19 cellular contexts compared by ENCODE assay signal in genomic region chr12:54199034-54199433, GRCh38. TPM values are rescaled to one million over a fixed set of nuclear protein-coding genes. Genes with fewer than 3 reads are reported as not detected.
A peak's percentile ranks its signal among the peaks of the same experiment; 100 is the strongest.
DNase-seq lines count a peak whose midpoint lies in the region; ATAC-seq, FAIRE-seq and TF ChIP-seq lines count a peak whose summit lies in the region.
"Had no signal": no experiment of that assay in that cellular context is flagged by ENCODE, and none has a peak within 500 bp of the region (broad histone marks: within the 10 kb centered on the region; RNA-seq: fewer than 3 reads in every experiment).

No MANE protein-coding gene starts in this region.

- H3K4me2 ChIP-seq in SK-N-SH (no peak overlapping the region), astrocyte (ENCODE audit: low read length) (no peak overlapping the region)
- H3K4me2 ChIP-seq: A549 had no signal

- peaks cover 16 to 25% of the 10 kb centered on the region in 2 experiments; a peak in 3 of 4 replicates for H3K4me1 ChIP-seq in SK-N-SH (ENCODE audit: control insufficient read depth in 1 of 2, insufficient read depth in 2 of 2, low read depth in 1 of 2, low read length in 1 of 2)
- peaks cover 14% of the 10 kb centered on the region for H3K4me1 ChIP-seq in astrocyte (ENCODE audit: insufficient read depth, low read length)

- POLR2A ChIA-PET in SK-N-SH (lab: Yijun Ruan, JAX), result no interaction called here

- no peak for TF ChIP-seq RAD21 in SK-N-SH (IDR thresholded peaks at IDR 0.05; ENCODE audit: low read length)

- H3K79me2 ChIP-seq in SK-N-SH (ENCODE audit: insufficient read depth) (no peaks in the 10 kb centered on the region), astrocyte (ENCODE audit: insufficient read depth, low read length) (no peaks in the 10 kb centered on the region)

- H3K27me3 Mint-ChIP-seq in astrocyte (ENCODE audit: low read depth, unreplicated experiment) (peaks cover 76% of the 10 kb centered on the region), nephron (ENCODE audit: low read depth) (peaks cover 29% of the 10 kb centered on the region)
- H3K27me3 Mint-ChIP-seq in stimulated activated naive B cell treated with anti-CD40 and anti-IgM and Interleukin-4, amounts not matched to agents 10 μg/mL and 1 μg/mL and 100 μg/mL, for 72 hours, result peaks cover 79 to 81% of the 10 kb centered on the region in 2 donors
- H3K27me3 Mint-ChIP-seq in activated T-helper 17 cell treated with anti-CD3 and anti-CD28 coated beads, Interleukin-2, amount 50 U/mL, for 72 hours, result peaks cover 56% of the 10 kb centered on the region

- H3K27me3 ChIP-seq in SK-N-SH (ENCODE audit: insufficient read depth) (no peaks in the 10 kb centered on the region), astrocyte (ENCODE audit: insufficient read depth, low read length) (peaks cover 28% of the 10 kb centered on the region)

- TF ChIP-seq CTCF in SK-N-SH (IDR thresholded peaks at IDR 0.05) (no peak), astrocyte (IDR thresholded peaks at IDR 0.05; ENCODE audit: insufficient read depth, low read depth, low read length) (no peak), nephron (IDR thresholded peaks at IDR 0.05; ENCODE audit: unreplicated experiment in 3 of 3) (no peak)

- no peak overlapping the region for H3K4me3 ChIP-seq in SK-N-SH (ENCODE audit: low read depth in 2 of 2, low read length in 1 of 2)
- H3K4me3 ChIP-seq in astrocyte (ENCODE audit: insufficient read depth, low read depth, low read length), result no peak overlapping the region
- H3K4me3 ChIP-seq: A549; BLaER1 treated with 17β-estradiol and CSF1 and Interleukin-3, amounts not matched to agents 10 nM and 100 nM had no signal

- H3K27ac Mint-ChIP-seq in astrocyte (ENCODE audit: unreplicated experiment) (no peak overlapping the region), nephron (peak overlapping the region; percentile 56 to 81 (median 79))
- peak overlapping the region; percentile 10 for H3K27ac Mint-ChIP-seq in stimulated activated naive B cell treated with anti-CD40 and anti-IgM and Interleukin-4, amounts not matched to agents 10 μg/mL and 1 μg/mL and 100 μg/mL, for 72 hours
- no peak overlapping the region for H3K27ac Mint-ChIP-seq in activated T-helper 17 cell treated with anti-CD3 and anti-CD28 coated beads, Interleukin-2, amount 50 U/mL, for 72 hours
- H3K27ac Mint-ChIP-seq: H9 had no signal

- no peaks in the 10 kb centered on the region for H3K9me3 ChIP-seq in SK-N-SH
- no peaks in the 10 kb centered on the region for H3K9me3 ChIP-seq in astrocyte (ENCODE audit: insufficient read depth, low read depth, low read length)
- H3K9me3 ChIP-seq: A549; BLaER1 treated with 17β-estradiol and CSF1 and Interleukin-3, amounts not matched to agents 10 nM and 100 nM had no signal

- H3K4me1 Mint-ChIP-seq in astrocyte (ENCODE audit: low read depth, unreplicated experiment) (no peaks in the 10 kb centered on the region), nephron (peaks cover 55% of the 10 kb centered on the region)
- peaks cover 27 to 34% of the 10 kb centered on the region in 2 donors for H3K4me1 Mint-ChIP-seq in stimulated activated naive B cell treated with anti-CD40 and anti-IgM and Interleukin-4, amounts not matched to agents 10 μg/mL and 1 μg/mL and 100 μg/mL, for 72 hours
- H3K4me1 Mint-ChIP-seq in activated T-helper 17 cell treated with anti-CD3 and anti-CD28 coated beads, Interleukin-2, amount 50 U/mL, for 72 hours, result no peaks in the 10 kb centered on the region

- no peak overlapping the region for H2AFZ ChIP-seq in SK-N-SH (ENCODE audit: low read depth)
- H2AFZ ChIP-seq in astrocyte (ENCODE audit: low read depth, low read length), result no peak overlapping the region

- 78% methylated on average over 6 of the region's 6 CpGs for WGBS in SK-N-SH (ENCODE audit: low lambda C conversion rate)

- no peak for TF ChIP-seq EP300 in SK-N-SH (IDR thresholded peaks at IDR 0.05; ENCODE audit: borderline replicate concordance in 1 of 2, low read depth in 1 of 2, low read length in 1 of 2)

- H3K36me3 ChIP-seq in SK-N-SH (replicated peaks in 1 of 2; ENCODE audit: control insufficient read depth in 1 of 2, insufficient read depth in 2 of 2, low read length in 1 of 2) (no peaks in the 10 kb centered on the region), astrocyte (ENCODE audit: insufficient read depth, low read length) (no peaks in the 10 kb centered on the region)
- H3K36me3 ChIP-seq: BLaER1 treated with 17β-estradiol and CSF1 and Interleukin-3, amounts not matched to agents 10 nM and 100 nM had no signal

- H3K9ac ChIP-seq in SK-N-SH (no peak overlapping the region), astrocyte (ENCODE audit: low read length) (no peak overlapping the region)
- H3K9ac ChIP-seq: BLaER1 treated with 17β-estradiol and CSF1 and Interleukin-3, amounts not matched to agents 10 nM and 100 nM had no signal

- DNase-seq in SK-N-SH (no peak), astrocyte (ENCODE audit: low read depth) (no peak)
- no peak for DNase-seq in stimulated activated naive B cell treated with anti-CD40 and anti-IgM and Interleukin-4, amounts not matched to agents 10 μg/mL and 1 μg/mL and 100 μg/mL, for 72 hours
- DNase-seq in stimulated activated naive CD4-positive, alpha-beta T cell (lab: John Stamatoyannopoulos, UW), result no peak
- DNase-seq: Calu3; CD8-positive, alpha-beta T cell; DMS79 treated with DMSO at 0.1 percent for 48 hours; GF-D8; GOT3; H9; IMR-90 had no signal

- H3F3A ChIP-seq in SK-N-SH (replicated peaks; ENCODE audit: insufficient read depth), result peaks cover 6% of the 10 kb centered on the region

- H3K9me3 Mint-ChIP-seq in astrocyte (ENCODE audit: unreplicated experiment) (peaks cover 2% of the 10 kb centered on the region), nephron (no peaks in the 10 kb centered on the region)
- no peaks in the 10 kb centered on the region for H3K9me3 Mint-ChIP-seq in stimulated activated naive B cell treated with anti-CD40 and anti-IgM and Interleukin-4, amounts not matched to agents 10 μg/mL and 1 μg/mL and 100 μg/mL, for 72 hours
- no peaks in the 10 kb centered on the region for H3K9me3 Mint-ChIP-seq in activated T-helper 17 cell treated with anti-CD3 and anti-CD28 coated beads, Interleukin-2, amount 50 U/mL, for 72 hours
- H3K9me3 Mint-ChIP-seq: CD8-positive, alpha-beta T cell had no signal

- no peaks in the 10 kb centered on the region for H3K9me2 ChIP-seq in SK-N-SH

- H3K4me3 Mint-ChIP-seq in astrocyte (ENCODE audit: unreplicated experiment) (peak overlapping the region; percentile 60), nephron (peak overlapping the region; percentile 4 to 31 (median 29))
- H3K4me3 Mint-ChIP-seq in stimulated activated naive B cell treated with anti-CD40 and anti-IgM and Interleukin-4, amounts not matched to agents 10 μg/mL and 1 μg/mL and 100 μg/mL, for 72 hours, result no peak overlapping the region
- no peak overlapping the region for H3K4me3 Mint-ChIP-seq in activated T-helper 17 cell treated with anti-CD3 and anti-CD28 coated beads, Interleukin-2, amount 50 U/mL, for 72 hours
- H3K4me3 Mint-ChIP-seq: CD8-positive, alpha-beta T cell; H9 had no signal

- FAIRE-seq in astrocyte (lab: Jason Lieb, UNC), result no peak
- FAIRE-seq: A549, HTR-8/SVneo had no signal

- ATAC-seq in SK-N-SH treated with all-trans-retinoic acid at 6 μM for 48 hours, result no peak
- no peak for ATAC-seq in stimulated activated naive B cell treated with anti-CD40 and anti-IgM and Interleukin-4, amounts not matched to agents 10 μg/mL and 1 μg/mL and 100 μg/mL, for 72 hours (replicated peaks)
- ATAC-seq in activated T-helper 17 cell treated with anti-CD3 and anti-CD28 coated beads, Interleukin-2, amount 50 U/mL, for 72 hours (replicated peaks), result no peak
- ATAC-seq in HG03095 (IDR thresholded peaks at IDR 0.05; ENCODE audit: unreplicated experiment), result no peak
- ATAC-seq: A549; CD8-positive, alpha-beta T cell had no signal

- no peaks in the 10 kb centered on the region for H3K36me3 Mint-ChIP-seq in astrocyte (ENCODE audit: low read depth, unreplicated experiment)
- H3K36me3 Mint-ChIP-seq in nephron (ENCODE audit: low read depth), result peaks cover 4% of the 10 kb centered on the region
- no peaks in the 10 kb centered on the region for H3K36me3 Mint-ChIP-seq in stimulated activated naive B cell treated with anti-CD40 and anti-IgM and Interleukin-4, amounts not matched to agents 10 μg/mL and 1 μg/mL and 100 μg/mL, for 72 hours
- H3K36me3 Mint-ChIP-seq in activated T-helper 17 cell treated with anti-CD3 and anti-CD28 coated beads, Interleukin-2, amount 50 U/mL, for 72 hours (ENCODE audit: low read depth), result no peaks in the 10 kb centered on the region
- H3K36me3 Mint-ChIP-seq: CD8-positive, alpha-beta T cell had no signal

- H4K20me1 ChIP-seq in SK-N-SH (ENCODE audit: insufficient read depth) (no peaks in the 10 kb centered on the region), astrocyte (ENCODE audit: insufficient read depth, low read length) (no peaks in the 10 kb centered on the region)

- CTCF ChIA-PET in SK-N-SH (lab: Yijun Ruan, JAX), result interaction anchor here (0.7 to 19.6 kb wide), 8 partner anchors 9 to 212 kb away, joined by 3 to 568 read pairs (median 10); partner anchors contain the start of genes HOXC10, HOXC5, HOXC6 and HOXC8

- H3K27ac ChIP-seq in SK-N-SH (ENCODE audit: low read depth in 2 of 2, low read length in 1 of 2) (no peak overlapping the region), astrocyte (ENCODE audit: low read depth, low read length) (no peak overlapping the region)
- H3K27ac ChIP-seq: 22Rv1; A549; BLaER1 treated with 17β-estradiol and CSF1 and Interleukin-3, amounts not matched to agents 10 nM and 100 nM had no signal

TF ChIP-seq in SK-N-SH treated with all-trans-retinoic acid at 6 μM for 48 hours, 23 proteins besides CTCF, POLR2A, EP300 and RAD21:
- TF ChIP-seq ZNF70 (CRISPR knock-in tag; IDR thresholded peaks at IDR 0.05) (peak; percentile 64; the same call in 1 of the 2 replicates), ZFP30 (CRISPR knock-in tag; IDR thresholded peaks at IDR 0.05) (no peak), ZFP3 (CRISPR knock-in tag; IDR thresholded peaks at IDR 0.05) (peak; percentile 96), SNAI2 (CRISPR knock-in tag; IDR thresholded peaks at IDR 0.05) (no peak)

TF ChIP-seq in SK-N-SH, 30 proteins besides CTCF, POLR2A, EP300 and RAD21 (continues in another document):
- no peak for TF ChIP-seq GATA2 (CRISPR knock-in tag; IDR thresholded peaks at IDR 0.05)
- no peak for TF ChIP-seq ELF1 (IDR thresholded peaks at IDR 0.05)
- TF ChIP-seq RCOR1 (IDR thresholded peaks at IDR 0.05; ENCODE audit: low read length), result no peak
- TF ChIP-seq, protein P1, sequence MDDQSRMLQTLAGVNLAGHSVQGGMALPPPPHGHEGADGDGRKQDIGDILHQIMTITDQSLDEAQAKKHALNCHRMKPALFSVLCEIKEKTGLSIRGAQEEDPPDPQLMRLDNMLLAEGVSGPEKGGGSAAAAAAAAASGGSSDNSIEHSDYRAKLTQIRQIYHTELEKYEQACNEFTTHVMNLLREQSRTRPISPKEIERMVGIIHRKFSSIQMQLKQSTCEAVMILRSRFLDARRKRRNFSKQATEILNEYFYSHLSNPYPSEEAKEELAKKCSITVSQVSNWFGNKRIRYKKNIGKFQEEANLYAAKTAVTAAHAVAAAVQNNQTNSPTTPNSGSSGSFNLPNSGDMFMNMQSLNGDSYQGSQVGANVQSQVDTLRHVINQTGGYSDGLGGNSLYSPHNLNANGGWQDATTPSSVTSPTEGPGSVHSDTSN (IDR thresholded peaks at IDR 0.05), result no peak

RNA-seq across cellular contexts. Expression of gene SMUG1, which starts 10.2 kb away (rescaled TPM):
- 61.3 and 78.4 TPM in 2 replicates for polyA plus RNA-seq in SK-N-SH (2012; rRNA removed)
- polyA plus RNA-seq in SK-N-SH (2012; cell fraction: cytosol; rRNA removed), result 42.3 and 50.3 TPM in 2 replicates
- 113 and 138 TPM in 2 replicates for polyA plus RNA-seq in SK-N-SH (2012; cell fraction: nucleus; rRNA removed)
- total RNA-seq in astrocyte, result 22.4 and 23.8 TPM in 2 replicates
- total RNA-seq in activated T-helper 17 cell treated with anti-CD3 and anti-CD28 coated beads, Interleukin-2, amount 50 U/mL, for 72 hours, result 10 to 100 TPM; 24.2 to 28.7 TPM

Comparison
In these comparisons a context has a peak if more than half of its experiments do, and no peak if none do; other contexts are left out.
1. H3K27ac Mint-ChIP-seq: peak in nephron (3 of 3) and stimulated activated naive B cell treated with anti-CD40 and anti-IgM and Interleukin-4, amounts not matched to agents 10 μg/mL and 1 μg/mL and 100 μg/mL, for 72 hours (single experiment); none in astrocyte (single experiment) and activated T-helper 17 cell treated with anti-CD3 and anti-CD28 coated beads, Interleukin-2, amount 50 U/mL, for 72 hours (single experiment).
2. H3K4me3 Mint-ChIP-seq: peak in astrocyte (single experiment) and nephron (3 of 3); none in stimulated activated naive B cell treated with anti-CD40 and anti-IgM and Interleukin-4, amounts not matched to agents 10 μg/mL and 1 μg/mL and 100 μg/mL, for 72 hours (0 of 2) and activated T-helper 17 cell treated with anti-CD3 and anti-CD28 coated beads, Interleukin-2, amount 50 U/mL, for 72 hours (single experiment).